In the genomic region with DNA sequence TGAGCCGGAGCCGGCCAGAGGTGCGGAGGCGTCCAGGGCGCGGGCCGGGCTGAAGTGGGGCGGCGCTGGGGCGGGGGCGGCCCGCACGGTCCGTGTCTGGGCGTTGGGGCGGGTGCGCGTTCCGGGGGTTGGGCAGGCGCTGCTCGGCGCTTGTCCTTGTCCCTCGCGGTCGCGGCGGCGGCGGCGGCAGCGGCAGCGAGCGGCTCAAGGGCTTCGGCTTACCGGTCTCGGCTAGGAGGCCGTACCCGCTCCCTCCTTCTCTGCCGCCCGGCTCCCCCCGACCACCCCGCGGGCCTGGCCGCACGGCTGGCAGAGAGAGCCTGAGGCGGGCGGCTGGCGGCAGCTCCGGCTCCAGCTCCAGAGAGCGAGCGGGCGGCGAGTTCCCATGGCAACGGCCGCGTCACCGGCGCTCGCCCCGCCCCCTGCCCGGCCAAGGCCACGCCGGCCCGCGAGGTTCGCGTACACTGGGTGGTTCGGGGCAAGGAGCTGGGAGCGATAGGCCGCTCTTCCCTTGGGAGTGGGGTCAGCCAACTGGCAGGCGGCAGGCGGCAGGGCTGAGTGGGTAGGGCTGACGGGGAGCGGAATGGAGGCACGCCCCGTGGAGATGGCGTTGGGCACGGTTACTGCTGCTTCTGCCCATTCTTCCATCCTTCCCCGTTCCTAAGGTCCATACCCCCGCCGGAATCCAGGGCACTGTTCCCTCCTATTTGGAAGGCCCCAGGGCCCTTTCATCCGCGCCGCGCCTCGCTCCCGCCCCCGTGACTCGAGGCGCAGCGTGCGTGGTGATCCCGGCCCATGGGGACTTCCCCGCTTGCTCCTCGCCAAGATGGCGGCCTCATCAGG, we compare ENCODE assay signal across 8 cellular contexts. TPM values are rescaled to one million over a fixed set of nuclear protein-coding genes. Genes with fewer than 3 reads are reported as not detected.
DNase-seq lines count a peak whose midpoint lies in the region; ATAC-seq and TF ChIP-seq lines count a peak whose summit lies in the region.

A gene with protein sequence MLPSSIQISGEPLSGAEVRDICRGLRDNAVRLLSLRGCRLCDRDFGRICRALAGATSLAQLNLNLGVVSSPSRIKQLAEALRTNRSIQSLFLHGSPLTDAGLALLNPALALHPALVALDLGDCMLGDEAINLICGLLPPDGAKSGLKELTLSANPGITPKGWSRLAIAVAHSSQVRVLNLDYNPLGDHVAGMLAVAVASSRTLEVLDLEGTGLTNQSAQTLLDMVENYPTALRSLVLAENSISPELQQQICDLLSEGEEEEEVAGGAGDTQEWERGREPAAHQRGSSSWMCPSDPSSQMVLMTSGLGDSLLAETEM (minus strand): TSS at position 363 of the 843 bp plus-strand sequence. CDS start 561 bp downstream, outside the sequence.

- H3K27me3 ChIP-seq in neural progenitor cell = peaks cover 36% of the 10 kb centered on the region

- peaks cover 10% of the 10 kb centered on the region for H3K27me3 Mint-ChIP-seq in neural progenitor cell (ENCODE audit: insufficient read depth, low read depth)
- H3K27me3 Mint-ChIP-seq in stimulated activated naive CD8-positive, alpha-beta T cell treated with anti-CD3 and anti-CD28 coated beads, Interleukin-15, amount 100 ng/mL, for 72 hours = peaks cover 26% of the 10 kb centered on the region

- no peak for TF ChIP-seq CTCF in neural progenitor cell (IDR thresholded peaks at IDR 0.05)

- H3F3A ChIP-seq in neural progenitor cell (ENCODE audit: low read depth) = peaks cover 29% of the 10 kb centered on the region

- H3K9me3 ChIP-seq in neural progenitor cell (ENCODE audit: low read depth) = no peaks in the 10 kb centered on the region

- no peak within 1 kb of the TSS for H3K27ac ChIP-seq in neural progenitor cell

- H3K27ac Mint-ChIP-seq in neural progenitor cell = no peak within 1 kb of the TSS
- H3K27ac Mint-ChIP-seq in stimulated activated naive CD8-positive, alpha-beta T cell treated with anti-CD3 and anti-CD28 coated beads, Interleukin-15, amount 100 ng/mL, for 72 hours = peak within 1 kb of the TSS in 1 of 2 donors; percentile 74

- peaks cover 30% of the 10 kb centered on the region for H4K20me1 ChIP-seq in neural progenitor cell (ENCODE audit: low read depth)

- peaks cover 11% of the 10 kb centered on the region for H3K79me2 ChIP-seq in neural progenitor cell (ENCODE audit: low read depth)

- H3K4me3 ChIP-seq in neural progenitor cell = peak within 1 kb of the TSS; percentile 74

- no peaks in the 10 kb centered on the region for H3K4me1 ChIP-seq in neural progenitor cell

- peak; percentile 92 for DNase-seq in Ammon's horn (ENCODE audit: low spot score)
- peak; percentile 76 for DNase-seq in GM19238 (ENCODE audit: insufficient read length, low spot score)
- DNase-seq in HT-29 (ENCODE audit: low spot score) = peak; percentile 86
- peak; percentile 51 to 79 for DNase-seq in SHP77 (lab: John Stamatoyannopoulos, UW)
- peak; percentile 61 for DNase-seq in activated gamma-delta T cell treated with anti-CD3 and anti-CD28 coated beads, Interleukin-2, amount 50 U/mL, for 16 hours (ENCODE audit: low read depth)
- DNase-seq in foreskin melanocyte = peak; percentile 62
- DNase-seq in neural progenitor cell (ENCODE audit: low spot score) = peak; percentile 94
- peak; percentile 73 to 78 for DNase-seq in stimulated activated naive CD8-positive, alpha-beta T cell treated with anti-CD3 and anti-CD28 coated beads, Interleukin-15, amount 100 ng/mL, for 72 hours

- peak within 1 kb of the TSS; percentile 91 for H3K4me2 ChIP-seq in neural progenitor cell

- peak; percentile 71 for ATAC-seq in stimulated activated naive CD8-positive, alpha-beta T cell treated with anti-CD3 and anti-CD28 coated beads, Interleukin-15, amount 100 ng/mL, for 72 hours

- peak within 1 kb of the TSS; percentile 92 for H3K4me3 Mint-ChIP-seq in neural progenitor cell
- H3K4me3 Mint-ChIP-seq in stimulated activated naive CD8-positive, alpha-beta T cell treated with anti-CD3 and anti-CD28 coated beads, Interleukin-15, amount 100 ng/mL, for 72 hours = peak within 1 kb of the TSS; percentile 74 to 76

- peaks cover 16% of the 10 kb centered on the region for H3K4me1 Mint-ChIP-seq in neural progenitor cell
- H3K4me1 Mint-ChIP-seq in stimulated activated naive CD8-positive, alpha-beta T cell treated with anti-CD3 and anti-CD28 coated beads, Interleukin-15, amount 100 ng/mL, for 72 hours = peaks cover 38% of the 10 kb centered on the region

- peak within 1 kb of the TSS; percentile 73 for H2AFZ ChIP-seq in neural progenitor cell (replicated peaks)

- no peaks in the 10 kb centered on the region for H3K9me3 Mint-ChIP-seq in neural progenitor cell
- H3K9me3 Mint-ChIP-seq in stimulated activated naive CD8-positive, alpha-beta T cell treated with anti-CD3 and anti-CD28 coated beads, Interleukin-15, amount 100 ng/mL, for 72 hours = no peaks in the 10 kb centered on the region

- no peak within 1 kb of the TSS for H3K9ac ChIP-seq in neural progenitor cell

- peaks cover 22% of the 10 kb centered on the region for H3K36me3 Mint-ChIP-seq in neural progenitor cell

- peaks cover 8% of the 10 kb centered on the region for H3K36me3 ChIP-seq in neural progenitor cell

RNA-seq across cellular contexts. Expression of the gene that starts here (rescaled TPM):
- total RNA-seq in HT-29 (2014; rRNA removed; shearing (Covaris generic)) = 1.4 and 2.0 TPM in 2 replicates
- total RNA-seq in neural progenitor cell (ENCODE audit: low replicate concordance) = 0.37 TPM in 1 of 2 replicates, not detected in the other

Comparison
In these comparisons a context has a peak if more than half of its experiments do, and no peak if none do; other contexts are left out.
1. Peak in DNase-seq, H3K4me3 ChIP-seq and H3K4me2 ChIP-seq in neural progenitor cell; RNA of the gene not detected or under 1 TPM.